16 cellular contexts compared by ENCODE assay signal in genomic region chr3:71031151-71031550, GRCh38.
DNase-seq lines count a peak whose midpoint lies in the region; ATAC-seq and TF ChIP-seq lines count a peak whose summit lies in the region.
"Had no signal": no experiment of that assay in that cellular context is flagged by ENCODE, and none has a peak within 500 bp of the region (broad histone marks: within the 10 kb centered on the region; RNA-seq: fewer than 3 reads in every experiment).

No MANE protein-coding gene starts in this region.

- peak overlapping the region; percentile 50 for H3K27ac Mint-ChIP-seq in neural progenitor cell
- H3K27ac Mint-ChIP-seq: activated naive CD4-positive, alpha-beta T cell treated with anti-CD3 and anti-CD28 coated beads, Interleukin-2, amount 10 ng/mL, durations not matched to agents 7 days and 5 days had no signal

- H3K4me1 ChIP-seq in neural progenitor cell, result peaks cover 5% of the 10 kb centered on the region

- H2AFZ ChIP-seq in neural progenitor cell (replicated peaks), result no peak overlapping the region

- peaks cover 12% of the 10 kb centered on the region for H4K20me1 ChIP-seq in neural progenitor cell (ENCODE audit: low read depth)

- TF ChIP-seq CTCF in HL-60 (IDR thresholded peaks at IDR 0.05; ENCODE audit: insufficient read depth, low read length), result no peak
- TF ChIP-seq CTCF in neural progenitor cell (IDR thresholded peaks at IDR 0.05), result no peak

- no peak for ATAC-seq in HG02763 (IDR thresholded peaks at IDR 0.05; ENCODE audit: unreplicated experiment)
- ATAC-seq: left lobe of liver had no signal

- DNase-seq in NCI-H748 (lab: John Stamatoyannopoulos, UW; ENCODE audit: unreplicated experiment) (peak; percentile 22), NCI-H748 treated with DMSO at 0.1 percent for 48 hours (lab: John Stamatoyannopoulos, UW) (no peak), HL-60 (ENCODE audit: low read depth in 1 of 2, low spot score in 1 of 2) (no peak), dermis blood vessel endothelial cell (peak; percentile 13), neural progenitor cell (ENCODE audit: low spot score) (no peak), H7 (no peak), GDM1 (lab: John Stamatoyannopoulos, UW) (no peak)
- DNase-seq: activated CD4-positive, CD25-positive, alpha-beta regulatory T cell treated with anti-CD3 and anti-CD28 coated beads, Interleukin-2, amount 50 U/mL, for 72 hours; activated naive CD4-positive, alpha-beta T cell treated with anti-CD3 and anti-CD28 coated beads, Interleukin-2, amount 10 ng/mL, durations not matched to agents 7 days and 5 days; DND-41; dorsolateral prefrontal cortex; gastrocnemius medialis had no signal

- H3K36me3 Mint-ChIP-seq in neural progenitor cell, result peaks cover 19% of the 10 kb centered on the region

- peaks cover 7% of the 10 kb centered on the region for H3K4me1 Mint-ChIP-seq in neural progenitor cell

- no peak overlapping the region for H3K9ac ChIP-seq in neural progenitor cell

- H3K27ac ChIP-seq in HL-60 (replicated peaks) (0 out of 2 replicates have a peak overlapping the region, but pooled peaks have one; percentile 35), neural progenitor cell (no peak overlapping the region)
- H3K27ac ChIP-seq: SJSA1 had no signal

- peaks cover 8% of the 10 kb centered on the region for H3K9me3 Mint-ChIP-seq in neural progenitor cell
- H3K9me3 Mint-ChIP-seq: activated naive CD4-positive, alpha-beta T cell treated with anti-CD3 and anti-CD28 coated beads, Interleukin-2, amount 10 ng/mL, durations not matched to agents 7 days and 5 days had no signal

- H3F3A ChIP-seq in neural progenitor cell (ENCODE audit: low read depth), result no peaks in the 10 kb centered on the region

- no peak overlapping the region for H3K4me3 ChIP-seq in HL-60 (replicated peaks; ENCODE audit: insufficient read depth, low read length)
- no peak overlapping the region for H3K4me3 ChIP-seq in neural progenitor cell
- no peak overlapping the region for H3K4me3 ChIP-seq in H7 (ENCODE audit: insufficient read depth, low read depth, low read length)
- H3K4me3 ChIP-seq: dorsolateral prefrontal cortex, gastrocnemius medialis, SJSA1, tibial nerve had no signal

- no peak overlapping the region for H3K4me3 Mint-ChIP-seq in neural progenitor cell
- H3K4me3 Mint-ChIP-seq: activated naive CD4-positive, alpha-beta T cell treated with anti-CD3 and anti-CD28 coated beads, Interleukin-2, amount 10 ng/mL, durations not matched to agents 7 days and 5 days had no signal

- H3K27me3 Mint-ChIP-seq in neural progenitor cell (ENCODE audit: insufficient read depth, low read depth), result no peaks in the 10 kb centered on the region
- H3K27me3 Mint-ChIP-seq: activated naive CD4-positive, alpha-beta T cell treated with anti-CD3 and anti-CD28 coated beads, Interleukin-2, amount 10 ng/mL, durations not matched to agents 7 days and 5 days had no signal

- H3K4me2 ChIP-seq in neural progenitor cell, result no peak overlapping the region

- H3K27me3 ChIP-seq in HL-60 (ENCODE audit: insufficient read depth, poor library complexity, severe bottlenecking) (no peaks in the 10 kb centered on the region), neural progenitor cell (no peaks in the 10 kb centered on the region), H7 (ENCODE audit: control insufficient read depth, insufficient read depth, low read length) (no peaks in the 10 kb centered on the region)
- H3K27me3 ChIP-seq: dorsolateral prefrontal cortex, gastrocnemius medialis, tibial nerve had no signal

- no peaks in the 10 kb centered on the region for H3K36me3 ChIP-seq in neural progenitor cell
- H3K36me3 ChIP-seq in H7 (replicated peaks; ENCODE audit: control insufficient read depth, insufficient read depth, low read length), result no peaks in the 10 kb centered on the region

- no peaks in the 10 kb centered on the region for H3K79me2 ChIP-seq in neural progenitor cell (ENCODE audit: low read depth)

- H3K9me3 ChIP-seq in neural progenitor cell (ENCODE audit: low read depth), result no peaks in the 10 kb centered on the region
- H3K9me3 ChIP-seq: gastrocnemius medialis, SJSA1, tibial nerve had no signal

Comparison
In these comparisons a context has a peak if more than half of its experiments do, and no peak if none do; other contexts are left out.
1. DNase-seq: peak in NCI-H748 (single experiment) and dermis blood vessel endothelial cell (single experiment); none in NCI-H748 treated with DMSO at 0.1 percent for 48 hours (single experiment), HL-60 (0 of 2), neural progenitor cell (single experiment), H7 (single experiment) and GDM1 (single experiment).